9 cellular contexts compared by ENCODE assay signal in genomic region chr12:31204995-31205582, GRCh38.
DNase-seq lines count a peak whose midpoint lies in the region; ATAC-seq lines count a peak whose summit lies in the region.
"Had no signal": no experiment of that assay in that cellular context is flagged by ENCODE, and none has a peak within 500 bp of the region (broad histone marks: within the 10 kb centered on the region; RNA-seq: fewer than 3 reads in every experiment).

No MANE protein-coding gene starts in this region.

- peaks cover 29% of the 10 kb centered on the region for H3K27me3 Mint-ChIP-seq in activated CD4-positive, alpha-beta memory T cell treated with anti-CD3 and anti-CD28 coated beads, Interleukin-2, amount 10 ng/mL, durations not matched to agents 7 days and 5 days

- H3K4me1 Mint-ChIP-seq in activated CD4-positive, alpha-beta memory T cell treated with anti-CD3 and anti-CD28 coated beads, Interleukin-2, amount 10 ng/mL, durations not matched to agents 7 days and 5 days, result peaks cover 12% of the 10 kb centered on the region

- no peak overlapping the region for H3K27ac Mint-ChIP-seq in activated CD4-positive, alpha-beta memory T cell treated with anti-CD3 and anti-CD28 coated beads, Interleukin-2, amount 10 ng/mL, durations not matched to agents 7 days and 5 days

- POLR2A ChIA-PET in activated CD4-positive, alpha-beta memory T cell treated with anti-CD3 and anti-CD28 coated beads, Interleukin-2, amount 10 ng/mL, durations not matched to agents 7 days and 5 days (lab: Charles Lee), result no interaction called here

- H3K4me3 Mint-ChIP-seq in activated CD4-positive, alpha-beta memory T cell treated with anti-CD3 and anti-CD28 coated beads, Interleukin-2, amount 10 ng/mL, durations not matched to agents 7 days and 5 days, result no peak overlapping the region

- H3K27ac ChIP-seq in epithelial cell of prostate, result peak overlapping the region; percentile 58
- H3K27ac ChIP-seq: VCaP had no signal

- DNase-seq in Caki2 (ENCODE audit: low read depth), result peak; percentile 51
- peak; percentile 83 for DNase-seq in epithelial cell of prostate (ENCODE audit: low read depth, low spot score)
- DNase-seq in activated CD4-positive, alpha-beta memory T cell treated with anti-CD3 and anti-CD28 coated beads, Interleukin-2, amount 10 ng/mL, durations not matched to agents 7 days and 5 days, result no peak
- no peak for DNase-seq in SIG-M5 (lab: John Stamatoyannopoulos, UW)
- no peak for DNase-seq in activated T-cell treated with anti-CD3 and anti-CD28 coated beads, Interleukin-2, amount 50 U/mL, for 1 hour
- DNase-seq in activated CD4-positive, alpha-beta T cell treated with anti-CD3 and anti-CD28 coated beads for 4 hours, result no peak

- H3K36me3 Mint-ChIP-seq in activated CD4-positive, alpha-beta memory T cell treated with anti-CD3 and anti-CD28 coated beads, Interleukin-2, amount 10 ng/mL, durations not matched to agents 7 days and 5 days (ENCODE audit: low read depth), result no peaks in the 10 kb centered on the region

- H3K9me3 Mint-ChIP-seq in activated CD4-positive, alpha-beta memory T cell treated with anti-CD3 and anti-CD28 coated beads, Interleukin-2, amount 10 ng/mL, durations not matched to agents 7 days and 5 days, result no peaks in the 10 kb centered on the region

- in situ Hi-C loops in Caki2 (cut with HindIII; ENCODE audit: low pct_unique_long_range_greater_than_20kb, low sequenced_read_pairs), result no loop called here

- ATAC-seq in GM19452 (IDR thresholded peaks at IDR 0.05; ENCODE audit: unreplicated experiment) (peak; percentile 93), HG03342 (IDR thresholded peaks at IDR 0.05; ENCODE audit: unreplicated experiment) (peak; percentile 91)

- CTCF ChIA-PET in activated CD4-positive, alpha-beta memory T cell treated with anti-CD3 and anti-CD28 coated beads, Interleukin-2, amount 10 ng/mL, durations not matched to agents 7 days and 5 days (lab: Charles Lee), result no interaction called here

Comparison
In these comparisons a context has a peak if more than half of its experiments do, and no peak if none do; other contexts are left out.
1. DNase-seq: peak in Caki2 (single experiment) and epithelial cell of prostate (single experiment); none in activated CD4-positive, alpha-beta memory T cell treated with anti-CD3 and anti-CD28 coated beads, Interleukin-2, amount 10 ng/mL, durations not matched to agents 7 days and 5 days (single experiment), SIG-M5 (single experiment), activated T-cell treated with anti-CD3 and anti-CD28 coated beads, Interleukin-2, amount 50 U/mL, for 1 hour (single experiment) and activated CD4-positive, alpha-beta T cell treated with anti-CD3 and anti-CD28 coated beads for 4 hours (0 of 2).